In genomic region chr5:140544986-140545385, GRCh38 we compare ENCODE assay signal across 25 cellular contexts. TPM values are rescaled to one million over a fixed set of nuclear protein-coding genes. Genes with fewer than 3 reads are reported as not detected.
DNase-seq lines count a peak whose midpoint lies in the region; ATAC-seq and TF ChIP-seq lines count a peak whose summit lies in the region.
"Had no signal": no experiment of that assay in that cellular context is flagged by ENCODE, and none has a peak within 500 bp of the region (broad histone marks: within the 10 kb centered on the region; RNA-seq: fewer than 3 reads in every experiment).

No MANE protein-coding gene starts in this region.

- peaks cover 40% of the 10 kb centered on the region for H3K36me3 ChIP-seq in CD4-positive, CD25-positive, alpha-beta regulatory T cell (ENCODE audit: control insufficient read depth, insufficient read depth, low read length)

- no peaks in the 10 kb centered on the region for H3K9me3 Mint-ChIP-seq in activated CD8-positive, alpha-beta T cell treated with anti-CD3 and anti-CD28 coated beads, Interleukin-2, amount 10 ng/mL, durations not matched to agents 7 days and 5 days (ENCODE audit: insufficient read depth)
- no peaks in the 10 kb centered on the region for H3K9me3 Mint-ChIP-seq in activated CD8-positive, alpha-beta T cell treated with anti-CD3 and anti-CD28 coated beads for 36 hours
- no peaks in the 10 kb centered on the region for H3K9me3 Mint-ChIP-seq in CD4-positive, CD25-positive, alpha-beta regulatory T cell
- H3K9me3 Mint-ChIP-seq in endothelial cell (ENCODE audit: unreplicated experiment) (no peaks in the 10 kb centered on the region), progenitor cell of endocrine pancreas (ENCODE audit: low read depth) (no peaks in the 10 kb centered on the region)
- H3K9me3 Mint-ChIP-seq: CD8-positive, alpha-beta T cell had no signal

- peaks cover 48% of the 10 kb centered on the region for H3K36me3 Mint-ChIP-seq in activated CD8-positive, alpha-beta T cell treated with anti-CD3 and anti-CD28 coated beads, Interleukin-2, amount 10 ng/mL, durations not matched to agents 7 days and 5 days (ENCODE audit: low read depth)
- peaks cover 43% of the 10 kb centered on the region for H3K36me3 Mint-ChIP-seq in activated CD8-positive, alpha-beta T cell treated with anti-CD3 and anti-CD28 coated beads for 36 hours (ENCODE audit: low read depth)
- H3K36me3 Mint-ChIP-seq in CD4-positive, CD25-positive, alpha-beta regulatory T cell, result peaks cover 34% of the 10 kb centered on the region
- peaks cover 37% of the 10 kb centered on the region for H3K36me3 Mint-ChIP-seq in endothelial cell (ENCODE audit: low read depth, unreplicated experiment)
- H3K36me3 Mint-ChIP-seq in progenitor cell of endocrine pancreas (ENCODE audit: insufficient read depth), result peaks cover 13% of the 10 kb centered on the region

- H3K4me1 ChIP-seq in CD4-positive, CD25-positive, alpha-beta regulatory T cell (ENCODE audit: control insufficient read depth, insufficient read depth, low read length, poor library complexity, severe bottlenecking), result peaks cover 23% of the 10 kb centered on the region
- H3K4me1 ChIP-seq: SJCRH30 had no signal

- POLR2A ChIA-PET in activated CD8-positive, alpha-beta T cell treated with anti-CD3 and anti-CD28 coated beads, Interleukin-2, amount 10 ng/mL, durations not matched to agents 7 days and 5 days (lab: Charles Lee), result no interaction called here
- POLR2A ChIA-PET in activated CD8-positive, alpha-beta T cell treated with anti-CD3 and anti-CD28 coated beads for 36 hours (lab: Charles Lee), result interaction anchor here (0.6 to 0.8 kb wide), 2 partner anchors 8 to 33 kb away, joined by 3 to 4 read pairs; no protein-coding TSS in a partner anchor

- ATAC-seq in activated CD8-positive, alpha-beta T cell treated with anti-CD3 and anti-CD28 coated beads, Interleukin-2, amount 10 ng/mL, durations not matched to agents 7 days and 5 days, result no peak
- no peak for ATAC-seq in activated CD8-positive, alpha-beta T cell treated with anti-CD3 and anti-CD28 coated beads for 36 hours
- no peak for ATAC-seq in CD4-positive, CD25-positive, alpha-beta regulatory T cell (ENCODE audit: low read depth in 2 of 2)
- ATAC-seq in HG03039 (IDR thresholded peaks at IDR 0.05; ENCODE audit: unreplicated experiment), result no peak
- ATAC-seq: CD8-positive, alpha-beta T cell; HCT116; PC-3; Right ventricle myocardium inferior had no signal

- peak overlapping the region; percentile 14 for H3K27ac Mint-ChIP-seq in activated CD8-positive, alpha-beta T cell treated with anti-CD3 and anti-CD28 coated beads, Interleukin-2, amount 10 ng/mL, durations not matched to agents 7 days and 5 days
- H3K27ac Mint-ChIP-seq in activated CD8-positive, alpha-beta T cell treated with anti-CD3 and anti-CD28 coated beads for 36 hours, result no peak overlapping the region
- H3K27ac Mint-ChIP-seq in CD4-positive, CD25-positive, alpha-beta regulatory T cell, result peak overlapping the region; percentile 24 to 97 (median 76)
- H3K27ac Mint-ChIP-seq in endothelial cell (ENCODE audit: unreplicated experiment) (no peak overlapping the region), progenitor cell of endocrine pancreas (peak overlapping the region; percentile 1)

- no peaks in the 10 kb centered on the region for H3K9me3 ChIP-seq in CD4-positive, CD25-positive, alpha-beta regulatory T cell (ENCODE audit: control insufficient read depth in 2 of 2, low read length in 2 of 2)
- H3K9me3 ChIP-seq: BLaER1, SJCRH30 had no signal

- no peaks in the 10 kb centered on the region for H3K27me3 Mint-ChIP-seq in activated CD8-positive, alpha-beta T cell treated with anti-CD3 and anti-CD28 coated beads, Interleukin-2, amount 10 ng/mL, durations not matched to agents 7 days and 5 days (ENCODE audit: low read depth)
- no peaks in the 10 kb centered on the region for H3K27me3 Mint-ChIP-seq in activated CD8-positive, alpha-beta T cell treated with anti-CD3 and anti-CD28 coated beads for 36 hours
- no peaks in the 10 kb centered on the region for H3K27me3 Mint-ChIP-seq in CD4-positive, CD25-positive, alpha-beta regulatory T cell
- H3K27me3 Mint-ChIP-seq in endothelial cell (ENCODE audit: unreplicated experiment) (peaks cover 6% of the 10 kb centered on the region), progenitor cell of endocrine pancreas (no peaks in the 10 kb centered on the region)

- H3K27me3 ChIP-seq in CD4-positive, CD25-positive, alpha-beta regulatory T cell (ENCODE audit: control insufficient read depth, insufficient read depth, low read length), result no peaks in the 10 kb centered on the region
- H3K27me3 ChIP-seq: BLaER1, SJCRH30 had no signal

- no peak overlapping the region for H3K4me3 Mint-ChIP-seq in activated CD8-positive, alpha-beta T cell treated with anti-CD3 and anti-CD28 coated beads, Interleukin-2, amount 10 ng/mL, durations not matched to agents 7 days and 5 days
- H3K4me3 Mint-ChIP-seq in activated CD8-positive, alpha-beta T cell treated with anti-CD3 and anti-CD28 coated beads for 36 hours, result no peak overlapping the region
- no peak overlapping the region for H3K4me3 Mint-ChIP-seq in CD4-positive, CD25-positive, alpha-beta regulatory T cell
- peak overlapping the region; percentile 24 for H3K4me3 Mint-ChIP-seq in endothelial cell (ENCODE audit: unreplicated experiment)
- H3K4me3 Mint-ChIP-seq in progenitor cell of endocrine pancreas (ENCODE audit: low read depth), result no peak overlapping the region
- H3K4me3 Mint-ChIP-seq: CD8-positive, alpha-beta T cell had no signal

- peaks cover 29% of the 10 kb centered on the region for H3K4me1 Mint-ChIP-seq in activated CD8-positive, alpha-beta T cell treated with anti-CD3 and anti-CD28 coated beads, Interleukin-2, amount 10 ng/mL, durations not matched to agents 7 days and 5 days (ENCODE audit: low read depth)
- H3K4me1 Mint-ChIP-seq in activated CD8-positive, alpha-beta T cell treated with anti-CD3 and anti-CD28 coated beads for 36 hours (ENCODE audit: low read depth), result peaks cover 19% of the 10 kb centered on the region
- peaks cover 11 to 31% (median 21%) of the 10 kb centered on the region in 4 donors for H3K4me1 Mint-ChIP-seq in CD4-positive, CD25-positive, alpha-beta regulatory T cell
- H3K4me1 Mint-ChIP-seq in endothelial cell (ENCODE audit: unreplicated experiment), result peaks cover 41% of the 10 kb centered on the region
- peaks cover 14% of the 10 kb centered on the region for H3K4me1 Mint-ChIP-seq in progenitor cell of endocrine pancreas (ENCODE audit: low read depth)

- CTCF ChIA-PET in activated CD8-positive, alpha-beta T cell treated with anti-CD3 and anti-CD28 coated beads, Interleukin-2, amount 10 ng/mL, durations not matched to agents 7 days and 5 days (lab: Charles Lee), result no interaction called here
- CTCF ChIA-PET in activated CD8-positive, alpha-beta T cell treated with anti-CD3 and anti-CD28 coated beads for 36 hours (lab: Charles Lee), result no interaction called here

- no peak for DNase-seq in activated CD8-positive, alpha-beta T cell treated with anti-CD3 and anti-CD28 coated beads, Interleukin-2, amount 10 ng/mL, durations not matched to agents 7 days and 5 days
- no peak for DNase-seq in activated CD8-positive, alpha-beta T cell treated with anti-CD3 and anti-CD28 coated beads for 36 hours
- DNase-seq in CD4-positive, CD25-positive, alpha-beta regulatory T cell, result no peak
- DNase-seq in endothelial cell (ENCODE audit: low spot score) (no peak), progenitor cell of endocrine pancreas (ENCODE audit: low spot score, unreplicated experiment) (no peak), dedifferentiated amniotic fluid mesenchymal stem cell (ENCODE audit: extremely low spot score) (no peak)
- DNase-seq: CD8-positive, alpha-beta T cell; DMS153; DND-41; NCI-H1048; NCI-H1417; NCI-H1694; NCI-H2029 treated with DMSO at 0.1 percent for 48 hours; NCI-H446 treated with DMSO at 0.1 percent for 48 hours; NCI-H526; NCI-H82; NK-92 treated with Interleukin-12 subunit alpha and Interleukin-12 subunit beta, amount 100 ng/mL, for 24 hours; PC-3; SJCRH30 had no signal

- H3K27ac ChIP-seq in CD4-positive, CD25-positive, alpha-beta regulatory T cell (ENCODE audit: insufficient read depth, low read length, poor library complexity, severe bottlenecking), result no peak overlapping the region
- H3K27ac ChIP-seq: BLaER1, HL-60, SJCRH30 had no signal

- TF ChIP-seq CTCF in activated CD8-positive, alpha-beta T cell treated with anti-CD3 and anti-CD28 coated beads for 36 hours (IDR thresholded peaks at IDR 0.05), result no peak
- no peak for TF ChIP-seq CTCF in endothelial cell (IDR thresholded peaks at IDR 0.05; ENCODE audit: unreplicated experiment)
- TF ChIP-seq CTCF in progenitor cell of endocrine pancreas (IDR thresholded peaks at IDR 0.05; ENCODE audit: unreplicated experiment), result no peak

- intact Hi-C loops in activated CD8-positive, alpha-beta T cell treated with anti-CD3 and anti-CD28 coated beads for 36 hours (cut with micrococcal nuclease), result loop anchor here (5.0 kb wide), 1 partner anchor 92 kb away; the partner anchor contains the start of gene TMCO6

- no peak overlapping the region for H3K4me3 ChIP-seq in CD4-positive, CD25-positive, alpha-beta regulatory T cell (ENCODE audit: low read depth, low read length)
- H3K4me3 ChIP-seq: BLaER1, SJCRH30 had no signal

RNA-seq across cellular contexts. Expression of gene EIF4EBP3, which starts 2.5 kb away (rescaled TPM):
- total RNA-seq in activated CD8-positive, alpha-beta T cell treated with anti-CD3 and anti-CD28 coated beads, Interleukin-2, amount 10 ng/mL, durations not matched to agents 7 days and 5 days, result 1 to 10 TPM; 7.4 to 8.6 TPM
- total RNA-seq in activated CD8-positive, alpha-beta T cell treated with anti-CD3 and anti-CD28 coated beads for 36 hours, result 10 to 100 TPM; 19.6 to 20.3 TPM
- total RNA-seq in CD4-positive, CD25-positive, alpha-beta regulatory T cell, result 11.8 TPM
- polyA plus RNA-seq in CD4-positive, CD25-positive, alpha-beta regulatory T cell, result 10 to 100 TPM; 28.4 to 44.7 (median 40.5) TPM
- 16.4 TPM for total RNA-seq in endothelial cell (ENCODE audit: unreplicated experiment)
- total RNA-seq in progenitor cell of endocrine pancreas, result 6.1 and 6.7 TPM in 2 replicates
- total RNA-seq: PC-3, RPMI7951 had no signal

RNA-seq across cellular contexts. Expression of gene SRA1, which starts 12.3 kb away (rescaled TPM):
- total RNA-seq in activated CD8-positive, alpha-beta T cell treated with anti-CD3 and anti-CD28 coated beads, Interleukin-2, amount 10 ng/mL, durations not matched to agents 7 days and 5 days, result 10 to 100 TPM; 42.7 to 43.4 TPM
- 10 to 100 TPM; 47.8 to 49.5 TPM for total RNA-seq in activated CD8-positive, alpha-beta T cell treated with anti-CD3 and anti-CD28 coated beads for 36 hours
- total RNA-seq in CD4-positive, CD25-positive, alpha-beta regulatory T cell, result 38.9 TPM
- polyA plus RNA-seq in CD4-positive, CD25-positive, alpha-beta regulatory T cell, result 10 to 100 TPM; 36.6 to 44.3 (median 38.4) TPM
- total RNA-seq in endothelial cell (ENCODE audit: unreplicated experiment), result 17.1 TPM
- total RNA-seq in progenitor cell of endocrine pancreas, result 31.8 and 34.6 TPM in 2 replicates

RNA-seq across cellular contexts. Expression of gene APBB3, which starts 19.4 kb away (rescaled TPM):
- 10 to 100 TPM; 24.1 to 25.0 TPM for total RNA-seq in activated CD8-positive, alpha-beta T cell treated with anti-CD3 and anti-CD28 coated beads, Interleukin-2, amount 10 ng/mL, durations not matched to agents 7 days and 5 days
- 10 to 100 TPM; 24.9 TPM for total RNA-seq in activated CD8-positive, alpha-beta T cell treated with anti-CD3 and anti-CD28 coated beads for 36 hours
- 50.8 TPM for total RNA-seq in CD4-positive, CD25-positive, alpha-beta regulatory T cell
- 1 to 10 TPM; 3.4 to 5.2 (median 4.0) TPM for polyA plus RNA-seq in CD4-positive, CD25-positive, alpha-beta regulatory T cell
- 24.6 TPM for total RNA-seq in endothelial cell (ENCODE audit: unreplicated experiment)
- total RNA-seq in progenitor cell of endocrine pancreas, result 47.8 and 53.6 TPM in 2 replicates

RNA-seq across cellular contexts. Expression of gene SLC35A4, which starts 19.6 kb away (rescaled TPM):
- 10 to 100 TPM; 88.9 to 98.2 TPM for total RNA-seq in activated CD8-positive, alpha-beta T cell treated with anti-CD3 and anti-CD28 coated beads, Interleukin-2, amount 10 ng/mL, durations not matched to agents 7 days and 5 days
- total RNA-seq in activated CD8-positive, alpha-beta T cell treated with anti-CD3 and anti-CD28 coated beads for 36 hours, result 10 to 100 TPM; 72.9 to 73.6 TPM
- 35.0 TPM for total RNA-seq in CD4-positive, CD25-positive, alpha-beta regulatory T cell
- polyA plus RNA-seq in CD4-positive, CD25-positive, alpha-beta regulatory T cell, result 10 to 100 TPM; 69.3 to 89.5 (median 78.0) TPM
- 91.2 TPM for total RNA-seq in endothelial cell (ENCODE audit: unreplicated experiment)
- total RNA-seq in progenitor cell of endocrine pancreas, result 67.3 and 69.2 TPM in 2 replicates

Comparison
In these comparisons a context has a peak if more than half of its experiments do, and no peak if none do; other contexts are left out.
1. H3K27ac Mint-ChIP-seq: peak in activated CD8-positive, alpha-beta T cell treated with anti-CD3 and anti-CD28 coated beads, Interleukin-2, amount 10 ng/mL, durations not matched to agents 7 days and 5 days (single experiment), CD4-positive, CD25-positive, alpha-beta regulatory T cell (3 of 3) and progenitor cell of endocrine pancreas (single experiment); none in activated CD8-positive, alpha-beta T cell treated with anti-CD3 and anti-CD28 coated beads for 36 hours (single experiment) and endothelial cell (single experiment).